20 cellular contexts compared by ENCODE assay signal in the genomic region with DNA sequence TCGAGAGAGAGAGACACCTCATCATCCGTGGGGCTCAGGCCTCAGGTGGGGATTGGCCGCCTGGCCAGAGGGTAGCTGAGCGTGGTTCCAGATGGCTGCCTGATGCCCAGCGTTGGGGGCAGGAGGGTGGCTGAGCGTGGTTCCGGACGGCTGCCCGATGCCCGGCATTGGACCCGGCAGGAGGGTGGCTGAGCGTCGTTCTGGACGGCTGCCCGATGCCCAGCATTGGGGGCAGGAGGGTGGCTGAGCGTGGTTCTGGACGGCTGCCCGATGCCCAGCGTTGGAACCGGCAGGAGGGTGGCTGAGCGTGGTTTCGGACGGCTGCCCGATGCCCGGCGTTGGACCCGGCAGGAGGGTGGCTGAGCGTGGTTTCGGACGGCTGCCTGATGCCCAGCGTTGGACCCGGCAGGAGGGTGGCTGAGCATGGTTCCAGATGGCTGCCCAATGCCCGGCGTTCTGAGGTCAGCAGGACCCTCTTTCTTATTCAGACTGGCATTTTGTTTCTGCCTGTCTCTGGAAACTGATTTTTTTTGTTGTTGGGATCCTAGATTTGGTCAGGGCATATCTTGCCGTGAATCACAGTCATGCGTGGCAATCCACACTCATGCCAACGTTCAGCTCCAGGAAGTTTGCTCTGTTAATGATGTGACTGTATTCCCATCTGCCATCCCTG. TPM values are rescaled to one million over a fixed set of nuclear protein-coding genes. Genes with fewer than 3 reads are reported as not detected.
DNase-seq lines count a peak whose midpoint lies in the region; TF ChIP-seq lines count a peak whose summit lies in the region.
"Had no signal": no experiment of that assay in that cellular context is flagged by ENCODE, and none has a peak within 500 bp of the region (broad histone marks: within the 10 kb centered on the region; RNA-seq: fewer than 3 reads in every experiment).

No MANE protein-coding gene starts in this region.

- DNase-seq in Caki2 (ENCODE audit: low read depth): peak; percentile 61
- peak; percentile 73 for DNase-seq in cerebellar cortex (ENCODE audit: low spot score)
- DNase-seq in neuronal stem cell (ENCODE audit: low spot score): no peak
- no peak for DNase-seq in T-helper 2 cell
- DNase-seq in NCI-H2107 treated with DMSO at 0.1 percent for 48 hours (lab: John Stamatoyannopoulos, UW; ENCODE audit: unreplicated experiment): no peak
- DNase-seq in NCI-H526 treated with DMSO at 0.1 percent for 48 hours (lab: John Stamatoyannopoulos, UW): no peak
- DNase-seq: BE2C; Calu3; CD4-positive, alpha-beta T cell; DMS53; GOT3; KG1; NCI-H1048; NCI-H1694; NCI-H226; NCI-H524 treated with DMSO at 0.1 percent for 48 hours had no signal

- H3K9me3 ChIP-seq in neuronal stem cell (replicated peaks in 1 of 2; ENCODE audit: control insufficient read depth in 2 of 2, insufficient read depth in 1 of 2, low read depth in 1 of 2, low read length in 2 of 2): peaks cover 0 to 5% of the 10 kb centered on the region in 2 donors
- H3K9me3 ChIP-seq: BE2C had no signal

- peaks cover 3% of the 10 kb centered on the region for H3K79me1 ChIP-seq in neuronal stem cell (ENCODE audit: low read depth, low read length)

- no peak overlapping the region for H2BK5ac ChIP-seq in neuronal stem cell (ENCODE audit: low read length)

- no CpG with 5 or more reads among the region's 37 CpGs for WGBS in neuronal stem cell (ENCODE audit: extremely low coverage in 2 of 2, insufficient read length in 2 of 2, insufficient replicate concordance in 1 of 2), 2 donors

- H3K4ac ChIP-seq in neuronal stem cell (ENCODE audit: low read length): no peak overlapping the region

- peak overlapping the region; percentile 75 for H2BK12ac ChIP-seq in neuronal stem cell (ENCODE audit: low read length)

- H3K4me3 ChIP-seq in neuronal stem cell (ENCODE audit: low read length in 2 of 2): no peak overlapping the region

- H2AK5ac ChIP-seq in neuronal stem cell (ENCODE audit: low read depth, low read length): peak overlapping the region; percentile 94

- no peaks in the 10 kb centered on the region for H3K36me3 ChIP-seq in neuronal stem cell (replicated peaks in 1 of 2; ENCODE audit: control insufficient read depth in 2 of 2, insufficient read depth in 2 of 2, low read length in 2 of 2)
- H3K36me3 ChIP-seq: BE2C had no signal

- TF ChIP-seq EP300 in Ishikawa (IDR thresholded peaks at IDR 0.05; ENCODE audit: borderline replicate concordance): no peak

- TF ChIP-seq RAD21 in Ishikawa (IDR thresholded peaks at IDR 0.05; ENCODE audit: low read depth): no peak

- H3K14ac ChIP-seq in neuronal stem cell (ENCODE audit: low read length): no peak overlapping the region

- no peak overlapping the region for H4K8ac ChIP-seq in neuronal stem cell (ENCODE audit: low read depth, low read length)

- H4K91ac ChIP-seq in neuronal stem cell (ENCODE audit: low read depth, low read length, poor library complexity): no peak overlapping the region

- in situ Hi-C loops in Caki2 (cut with HindIII; ENCODE audit: low pct_unique_long_range_greater_than_20kb, low sequenced_read_pairs): no loop called here

- H3K27me3 ChIP-seq in neuronal stem cell (ENCODE audit: control insufficient read depth in 3 of 3, insufficient read depth in 3 of 3, low read depth in 1 of 3, low read length in 3 of 3): peaks cover 0 to 48% (median 15%) of the 10 kb centered on the region in 3 experiments

- H3K27ac ChIP-seq in neuronal stem cell (replicated peaks; ENCODE audit: low read length): no peak overlapping the region

- H3K9ac ChIP-seq in neuronal stem cell (ENCODE audit: low read depth, low read length, poor library complexity): no peak overlapping the region

- H3K4me2 ChIP-seq in neuronal stem cell (ENCODE audit: insufficient read depth, low read length, poor library complexity, severe bottlenecking): no peak overlapping the region

- no peak overlapping the region for H2BK15ac ChIP-seq in neuronal stem cell (ENCODE audit: low read length)

- H2BK120ac ChIP-seq in neuronal stem cell (ENCODE audit: low read depth, low read length): no peak overlapping the region

- peak overlapping the region; percentile 65 for H3K18ac ChIP-seq in neuronal stem cell (ENCODE audit: low read length)

- H3K23ac ChIP-seq in neuronal stem cell (ENCODE audit: low read depth, low read length, poor library complexity): peak overlapping the region; percentile 77

- peaks cover 0 to 18% of the 10 kb centered on the region in 2 donors for H3K4me1 ChIP-seq in neuronal stem cell (ENCODE audit: control insufficient read depth in 2 of 2, insufficient read depth in 1 of 2, low read depth in 1 of 2, low read length in 2 of 2)
- H3K4me1 ChIP-seq: BE2C had no signal

- H2AFZ ChIP-seq in neuronal stem cell (ENCODE audit: low read length): no peak overlapping the region

TF ChIP-seq in Ishikawa, 13 proteins besides CTCF, POLR2A, EP300 and RAD21:
- TF ChIP-seq EGR1 (IDR thresholded peaks at IDR 0.05): no peak
- TF ChIP-seq, protein P1, sequence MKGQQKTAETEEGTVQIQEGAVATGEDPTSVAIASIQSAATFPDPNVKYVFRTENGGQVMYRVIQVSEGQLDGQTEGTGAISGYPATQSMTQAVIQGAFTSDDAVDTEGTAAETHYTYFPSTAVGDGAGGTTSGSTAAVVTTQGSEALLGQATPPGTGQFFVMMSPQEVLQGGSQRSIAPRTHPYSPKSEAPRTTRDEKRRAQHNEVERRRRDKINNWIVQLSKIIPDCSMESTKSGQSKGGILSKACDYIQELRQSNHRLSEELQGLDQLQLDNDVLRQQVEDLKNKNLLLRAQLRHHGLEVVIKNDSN (IDR thresholded peaks at IDR 0.05): no peak
- 0 out of 2 replicates have a peak, but pooled peaks have one; percentile 9 for TF ChIP-seq NFIC (IDR thresholded peaks at IDR 0.05)

RNA-seq across cellular contexts. Expression of a gene that starts 40.7 kb away (rescaled TPM):
- 14.1 and 14.6 TPM in 2 replicates for total RNA-seq in Caki2 (2014; rRNA removed; shearing (Covaris generic); ENCODE audit: low replicate concordance)
- 0.13 TPM for polyA plus RNA-seq in neuronal stem cell (2013, experiment 1 of 2)
- polyA plus RNA-seq in neuronal stem cell (2013, experiment 2 of 2): 0.14 TPM
- total RNA-seq: CD4-positive, alpha-beta T cell; M059J; RPMI7951 had no signal
- polyA plus RNA-seq: AG04450 had no signal

Comparison
In these comparisons a context has a peak if more than half of its experiments do, and no peak if none do; other contexts are left out.
1. DNase-seq: peak in Caki2 (single experiment) and cerebellar cortex (single experiment); none in neuronal stem cell (single experiment), T-helper 2 cell (0 of 5), NCI-H2107 treated with DMSO at 0.1 percent for 48 hours (single experiment) and NCI-H526 treated with DMSO at 0.1 percent for 48 hours (single experiment).